Comparison of ENCODE assay signal across 14 cellular contexts in genomic region chr3:100032262-100032661, GRCh38.
DNase-seq lines count a peak whose midpoint lies in the region; ATAC-seq and TF ChIP-seq lines count a peak whose summit lies in the region.
"Had no signal": no experiment of that assay in that cellular context is flagged by ENCODE, and none has a peak within 500 bp of the region (broad histone marks: within the 10 kb centered on the region; RNA-seq: fewer than 3 reads in every experiment).

No MANE protein-coding gene starts in this region.

- no peaks in the 10 kb centered on the region for H3K27me3 Mint-ChIP-seq in activated CD4-positive, alpha-beta T cell treated with anti-CD3 and anti-CD28 coated beads, Interleukin-2, amount 10 ng/mL, durations not matched to agents 7 days and 5 days
- no peaks in the 10 kb centered on the region for H3K27me3 Mint-ChIP-seq in endothelial cell (ENCODE audit: unreplicated experiment)
- no peaks in the 10 kb centered on the region for H3K27me3 Mint-ChIP-seq in activated CD4-positive, alpha-beta T cell treated with anti-CD3 and anti-CD28 coated beads, Interleukin-2, amount 10 ng/mL, durations not matched to agents 24 days and 14 days

- H2BK15ac ChIP-seq in IMR-90 (ENCODE audit: low read depth, low read length): no peak overlapping the region

- no peaks in the 10 kb centered on the region for H3K9me1 ChIP-seq in IMR-90 (ENCODE audit: insufficient read depth, low read length)

- no peaks in the 10 kb centered on the region; the same call in 1 of the 2 replicates for H4K20me1 ChIP-seq in IMR-90 (ENCODE audit: insufficient read depth, low read length)

- H3K4me1 ChIP-seq in ACC112 (ENCODE audit: control insufficient read depth, insufficient read depth, low read length, unreplicated experiment): peaks cover 25% of the 10 kb centered on the region
- H3K4me1 ChIP-seq in IMR-90 (ENCODE audit: control insufficient read depth, insufficient read depth, low read length): peaks cover 2% of the 10 kb centered on the region; the same call in 1 of the 2 replicates
- H3K4me1 ChIP-seq: uterus had no signal

- no peak overlapping the region for H2AK9ac ChIP-seq in IMR-90 (replicated peaks; ENCODE audit: low read depth, low read length, poor library complexity)

- no peaks in the 10 kb centered on the region for H3K9me3 ChIP-seq in IMR-90 (ENCODE audit: control insufficient read depth, insufficient read depth, low read length)
- H3K9me3 ChIP-seq: uterus had no signal

- TF ChIP-seq POLR2A in IMR-90 (IDR thresholded peaks at IDR 0.05; ENCODE audit: low read depth, low read length): no peak

- H3K56ac ChIP-seq in IMR-90 (ENCODE audit: extremely low read depth, insufficient read depth, low read length): no peak overlapping the region

- peak overlapping the region; percentile 5; the same call in 1 of the 2 replicates for H3K4me3 ChIP-seq in ACC112 (ENCODE audit: low read depth, low read length)
- H3K4me3 ChIP-seq in IMR-90 (ENCODE audit: insufficient read depth, low read depth, low read length): no peak overlapping the region
- H3K4me3 ChIP-seq: cardiac muscle cell, skin epidermis, uterus had no signal

- peak overlapping the region; percentile 79 for H3K18ac ChIP-seq in IMR-90 (ENCODE audit: low read depth, low read length)

- H2AFZ ChIP-seq in ACC112 (ENCODE audit: low read length, unreplicated experiment): no peak overlapping the region
- no peak overlapping the region for H2AFZ ChIP-seq in IMR-90 (replicated peaks; ENCODE audit: low read length, poor library complexity)

- no peak overlapping the region for H3K27ac Mint-ChIP-seq in activated CD4-positive, alpha-beta T cell treated with anti-CD3 and anti-CD28 coated beads, Interleukin-2, amount 10 ng/mL, durations not matched to agents 7 days and 5 days
- no peak overlapping the region for H3K27ac Mint-ChIP-seq in endothelial cell (ENCODE audit: unreplicated experiment)
- no peak overlapping the region for H3K27ac Mint-ChIP-seq in activated CD4-positive, alpha-beta T cell treated with anti-CD3 and anti-CD28 coated beads, Interleukin-2, amount 10 ng/mL, durations not matched to agents 24 days and 14 days

- peak overlapping the region; percentile 74; the same call in 1 of the 2 replicates for H3K4me2 ChIP-seq in IMR-90 (ENCODE audit: low read depth, low read length)

- dilution Hi-C loops in IMR-90 (cut with HindIII; ENCODE audit: low sequenced_read_pairs, unreplicated experiment): no loop called here

- peak; percentile 64 for ATAC-seq in IMR-90 (ENCODE audit: low read depth)

- H2BK5ac ChIP-seq in IMR-90 (ENCODE audit: low read depth, low read length, poor library complexity, severe bottlenecking): peak overlapping the region; percentile 80

- peaks cover 4% of the 10 kb centered on the region for H3K4me1 Mint-ChIP-seq in activated CD4-positive, alpha-beta T cell treated with anti-CD3 and anti-CD28 coated beads, Interleukin-2, amount 10 ng/mL, durations not matched to agents 7 days and 5 days
- no peaks in the 10 kb centered on the region for H3K4me1 Mint-ChIP-seq in endothelial cell (ENCODE audit: unreplicated experiment)
- peaks cover 6% of the 10 kb centered on the region for H3K4me1 Mint-ChIP-seq in activated CD4-positive, alpha-beta T cell treated with anti-CD3 and anti-CD28 coated beads, Interleukin-2, amount 10 ng/mL, durations not matched to agents 24 days and 14 days

- TF ChIP-seq RAD21 in IMR-90 (IDR thresholded peaks at IDR 0.05; ENCODE audit: low read length): 0 out of 2 replicates have a peak, but pooled peaks have one; percentile 2

- no peak overlapping the region for H4K5ac ChIP-seq in IMR-90 (ENCODE audit: low read depth, low read length)

- no peak overlapping the region for H2BK20ac ChIP-seq in IMR-90 (ENCODE audit: low read depth, low read length)

- H3K36me3 Mint-ChIP-seq in activated CD4-positive, alpha-beta T cell treated with anti-CD3 and anti-CD28 coated beads, Interleukin-2, amount 10 ng/mL, durations not matched to agents 7 days and 5 days (ENCODE audit: low read depth): no peaks in the 10 kb centered on the region
- no peaks in the 10 kb centered on the region for H3K36me3 Mint-ChIP-seq in endothelial cell (ENCODE audit: low read depth, unreplicated experiment)
- peaks cover 4% of the 10 kb centered on the region for H3K36me3 Mint-ChIP-seq in activated CD4-positive, alpha-beta T cell treated with anti-CD3 and anti-CD28 coated beads, Interleukin-2, amount 10 ng/mL, durations not matched to agents 24 days and 14 days (ENCODE audit: low read depth)

- H3K14ac ChIP-seq in IMR-90 (replicated peaks; ENCODE audit: low read depth, low read length): no peak overlapping the region

- no peak overlapping the region for H4K91ac ChIP-seq in IMR-90 (ENCODE audit: insufficient read depth, low read depth, low read length)

- H3K4me3 Mint-ChIP-seq in activated CD4-positive, alpha-beta T cell treated with anti-CD3 and anti-CD28 coated beads, Interleukin-2, amount 10 ng/mL, durations not matched to agents 7 days and 5 days: no peak overlapping the region
- no peak overlapping the region for H3K4me3 Mint-ChIP-seq in endothelial cell (ENCODE audit: unreplicated experiment)
- no peak overlapping the region for H3K4me3 Mint-ChIP-seq in activated CD4-positive, alpha-beta T cell treated with anti-CD3 and anti-CD28 coated beads, Interleukin-2, amount 10 ng/mL, durations not matched to agents 24 days and 14 days

- no peaks in the 10 kb centered on the region for H3K9me3 Mint-ChIP-seq in activated CD4-positive, alpha-beta T cell treated with anti-CD3 and anti-CD28 coated beads, Interleukin-2, amount 10 ng/mL, durations not matched to agents 7 days and 5 days
- no peaks in the 10 kb centered on the region for H3K9me3 Mint-ChIP-seq in endothelial cell (ENCODE audit: unreplicated experiment)
- H3K9me3 Mint-ChIP-seq in activated CD4-positive, alpha-beta T cell treated with anti-CD3 and anti-CD28 coated beads, Interleukin-2, amount 10 ng/mL, durations not matched to agents 24 days and 14 days: no peaks in the 10 kb centered on the region

- H3K27me3 ChIP-seq in ACC112 (ENCODE audit: insufficient read depth, low read length): no peaks in the 10 kb centered on the region
- H3K27me3 ChIP-seq in IMR-90 (ENCODE audit: control insufficient read depth, insufficient read depth, low read length): no peaks in the 10 kb centered on the region
- H3K27me3 ChIP-seq: uterus had no signal

- H2BK120ac ChIP-seq in IMR-90 (ENCODE audit: low read depth, low read length): no peak overlapping the region

- H3K27ac ChIP-seq in ACC112 (ENCODE audit: low read depth, low read length) (peak overlapping the region; percentile 2; the same call in 1 of the 2 replicates), IMR-90 (ENCODE audit: insufficient read depth, low read length) (no peak overlapping the region)
- H3K27ac ChIP-seq: cardiac muscle cell, uterus had no signal

- no peaks in the 10 kb centered on the region for H3K79me1 ChIP-seq in IMR-90 (ENCODE audit: low read depth in 1 of 2, low read length in 2 of 2)

- H3K36me3 ChIP-seq in ACC112 (ENCODE audit: insufficient read depth, low read length) (no peaks in the 10 kb centered on the region), IMR-90 (ENCODE audit: control insufficient read depth, insufficient read depth, low read length) (no peaks in the 10 kb centered on the region)
- H3K36me3 ChIP-seq: cardiac muscle cell, uterus had no signal

- H3K23ac ChIP-seq in IMR-90 (ENCODE audit: low read depth, low read length): no peak overlapping the region; the same call in 1 of the 2 replicates

- intact Hi-C loops in IMR-90 (cut with micrococcal nuclease): no loop called here
- intact Hi-C loops in activated CD4-positive, alpha-beta T cell treated with anti-CD3 and anti-CD28 coated beads, Interleukin-2, amount 10 ng/mL, durations not matched to agents 24 days and 14 days (cut with micrococcal nuclease): no loop called here

- H4K8ac ChIP-seq in IMR-90 (ENCODE audit: low read depth in 2 of 2, low read length in 2 of 2): no peak overlapping the region; a peak in 1 of 4 replicates

- CTCF ChIA-PET in IMR-90 (lab: Yijun Ruan, JAX): interaction anchor here (1.6 kb wide), 1 partner anchor 26 kb away, joined by 5 read pairs; no protein-coding TSS in a partner anchor
- CTCF ChIA-PET in activated CD4-positive, alpha-beta T cell treated with anti-CD3 and anti-CD28 coated beads, Interleukin-2, amount 10 ng/mL, durations not matched to agents 7 days and 5 days (lab: Charles Lee): interaction anchor here (1.1 to 2.6 kb wide), 3 partner anchors 10 to 25 kb away, joined by 3 to 8 read pairs (median 3); no protein-coding TSS in a partner anchor

- H3K79me2 ChIP-seq in ACC112 (ENCODE audit: control insufficient read depth, insufficient read depth, low read length, unreplicated experiment): no peaks in the 10 kb centered on the region

- no CpG with 5 or more reads among the region's 4 CpGs for WGBS in IMR-90 (ENCODE audit: extremely low coverage in 2 of 2, insufficient read length in 1 of 2), 2 experiments

- no peak overlapping the region for H2AK5ac ChIP-seq in IMR-90 (ENCODE audit: low read depth, low read length)

- no peak overlapping the region for H3K9ac ChIP-seq in IMR-90 (ENCODE audit: low read depth, low read length)

- BruUV-seq in IMR-90 (replicated peaks; lab: Mats Ljungman, UMichigan): no TSS peak

- no peak overlapping the region for H3K4ac ChIP-seq in IMR-90 (ENCODE audit: low read depth, low read length)

- in situ Hi-C loops in IMR-90 (cut with MboI; ENCODE audit: low sequenced_read_pairs): no loop called here

- POLR2A ChIA-PET in IMR-90 (lab: Charles Lee; ENCODE audit: unreplicated experiment): interaction anchor here (0.6 to 1.2 kb wide), 3 partner anchors 9 to 14 kb away, joined by 3 read pairs; no protein-coding TSS in a partner anchor
- POLR2A ChIA-PET in activated CD4-positive, alpha-beta T cell treated with anti-CD3 and anti-CD28 coated beads, Interleukin-2, amount 10 ng/mL, durations not matched to agents 7 days and 5 days (lab: Charles Lee): no interaction called here

- DNase-seq in IMR-90: peak; percentile 90
- DNase-seq in astrocyte of the hippocampus (ENCODE audit: low read depth, low spot score): peak; percentile 88
- peak; percentile 66 for DNase-seq in kidney glomerular epithelial cell (lab: John Stamatoyannopoulos, UW)
- no peak for DNase-seq in activated CD4-positive, alpha-beta T cell treated with anti-CD3 and anti-CD28 coated beads, Interleukin-2, amount 10 ng/mL, durations not matched to agents 7 days and 5 days
- DNase-seq in endothelial cell (ENCODE audit: low spot score): no peak
- DNase-seq in pons (ENCODE audit: low spot score): no peak
- DNase-seq in activated CD4-positive, alpha-beta T cell treated with anti-CD3 and anti-CD28 coated beads, Interleukin-2, amount 10 ng/mL, durations not matched to agents 24 days and 14 days: no peak
- DNase-seq: activated T-cell treated with anti-CD3 and anti-CD28 coated beads for 4 hours, MV-4-11, T1000, uterus had no signal

- TF ChIP-seq CTCF in IMR-90 (conservative IDR thresholded peaks at IDR 0.05; ENCODE audit: low read depth, low read length) (no peak), endothelial cell (IDR thresholded peaks at IDR 0.05; ENCODE audit: unreplicated experiment) (no peak)

TF ChIP-seq in IMR-90, 13 proteins besides CTCF, POLR2A, EP300 and RAD21 (continues in another document):
- TF ChIP-seq RFX5 (IDR thresholded peaks at IDR 0.05; ENCODE audit: low read depth, low read length): no peak
- TF ChIP-seq RCOR1 (IDR thresholded peaks at IDR 0.05; ENCODE audit: insufficient replicate concordance, low read length): no peak
- 0 out of 2 replicates have a peak, but pooled peaks have one; percentile 5 for TF ChIP-seq MAFK (IDR thresholded peaks at IDR 0.05; ENCODE audit: low read depth, low read length)

Comparison
In these comparisons a context has a peak if more than half of its experiments do, and no peak if none do; other contexts are left out.
1. DNase-seq: peak in IMR-90 (single experiment), astrocyte of the hippocampus (single experiment) and kidney glomerular epithelial cell (single experiment); none in activated CD4-positive, alpha-beta T cell treated with anti-CD3 and anti-CD28 coated beads, Interleukin-2, amount 10 ng/mL, durations not matched to agents 7 days and 5 days (single experiment), endothelial cell (single experiment), pons (single experiment) and activated CD4-positive, alpha-beta T cell treated with anti-CD3 and anti-CD28 coated beads, Interleukin-2, amount 10 ng/mL, durations not matched to agents 24 days and 14 days (single experiment).